In the genomic region with DNA sequence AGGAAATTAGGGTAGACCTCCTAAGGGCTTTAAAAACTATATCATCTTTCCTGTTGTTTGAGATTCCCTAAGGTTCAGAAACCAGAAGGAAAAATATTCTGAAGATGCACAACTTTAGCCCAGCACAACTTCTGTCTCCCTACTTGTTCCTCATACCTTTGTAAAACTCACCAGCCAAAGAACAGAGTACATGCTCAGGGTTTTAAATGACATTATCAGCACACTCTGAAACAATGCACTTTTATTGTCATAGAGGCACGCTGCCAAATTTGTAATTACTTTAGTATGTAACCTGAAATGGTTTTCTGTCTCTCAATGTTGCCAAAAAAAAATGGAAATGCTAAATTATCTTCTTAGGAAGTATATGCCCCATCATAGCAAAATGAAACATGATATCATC, we compare ENCODE assay signal across 28 cellular contexts.
"Had no signal": no experiment of that assay in that cellular context is flagged by ENCODE, and none has a peak within 500 bp of the region (broad histone marks: within the 10 kb centered on the region; RNA-seq: fewer than 3 reads in every experiment).

No MANE protein-coding gene starts in this region.

- H3K4me1 ChIP-seq: heart left ventricle, neural progenitor cell, parathyroid adenoma, psoas muscle, sigmoid colon, uterus had no signal

- H3K4me3 ChIP-seq: coronary artery, heart left ventricle, neural progenitor cell, psoas muscle, sigmoid colon, smooth muscle cell, uterus had no signal

- DNase-seq: activated B cell treated with CpG ODN at 0.5 μM for 24 hours; activated CD4-positive, alpha-beta T cell treated with anti-CD3 and anti-CD28 coated beads, Interleukin-2, amount 50 U/mL, for 1 hour; activated CD8-positive, alpha-beta T cell treated with anti-CD3 and anti-CD28 coated beads for 36 hours; activated gamma-delta T cell treated with Interleukin-2 at 50 U/mL for 16 hours; activated naive CD4-positive, alpha-beta T cell treated with anti-CD3 and anti-CD28 coated beads, Interleukin-2, amount 50 U/mL, for 16 hours; activated T-cell treated with anti-CD3 and anti-CD28 coated beads, Interleukin-2, amount 50 U/mL, for 4 hours; amniotic stem cell; brain microvascular endothelial cell; heart left ventricle; hypothalamus; immature natural killer cell; kidney; natural killer cell; occipital lobe; psoas muscle; sigmoid colon; stimulated activated CD4-positive, alpha-beta T cell treated with anti-CD3 and anti-CD28 coated beads, Interleukin-1b, Interleukin-23, amount 100 ng/mL, for 48 hours; stimulated activated CD4-positive, alpha-beta T cell treated with anti-CD3 and anti-CD28 coated beads, Interleukin-4, amount 100 ng/mL, for 4 hours; stimulated activated CD8-positive, alpha-beta memory T cell treated with anti-CD3 and anti-CD28 coated beads, Interleukin-4, amount 100 ng/mL, for 48 hours; stimulated activated naive CD8-positive, alpha-beta T cell treated with anti-CD3 and anti-CD28 coated beads, Interleukin-15, amount 100 ng/mL, for 72 hours; substantia nigra; uterus had no signal

- ATAC-seq: activated CD8-positive, alpha-beta T cell treated with anti-CD3 and anti-CD28 coated beads for 36 hours; activated T-cell treated with anti-CD3 and anti-CD28 coated beads, Interleukin-2, amount 50 U/mL, for 4 hours; activated T-helper 17 cell treated with anti-CD3 and anti-CD28 coated beads, Interleukin-2, amount 50 U/mL, for 72 hours; heart left ventricle; natural killer cell; psoas muscle; stimulated activated memory B cell treated with anti-CD40 and anti-IgM and Interleukin-4, amounts not matched to agents 10 μg/mL and 1 μg/mL and 100 μg/mL, for 72 hours; stimulated activated naive CD8-positive, alpha-beta T cell treated with anti-CD3 and anti-CD28 coated beads, Interleukin-15, amount 100 ng/mL, for 72 hours had no signal

- H3K27me3 ChIP-seq: brain microvascular endothelial cell, heart left ventricle, neural progenitor cell, sigmoid colon, uterus had no signal

- H3K27ac ChIP-seq: brain microvascular endothelial cell, coronary artery, heart left ventricle, neural progenitor cell, parathyroid adenoma, psoas muscle, sigmoid colon, uterus had no signal

- H3K36me3 ChIP-seq: brain microvascular endothelial cell, heart left ventricle, neural progenitor cell, sigmoid colon, uterus had no signal

- H3K9me3 ChIP-seq: heart left ventricle, psoas muscle, sigmoid colon, uterus had no signal
